Comparison of ENCODE assay signal across 8 cellular contexts in the genomic region with DNA sequence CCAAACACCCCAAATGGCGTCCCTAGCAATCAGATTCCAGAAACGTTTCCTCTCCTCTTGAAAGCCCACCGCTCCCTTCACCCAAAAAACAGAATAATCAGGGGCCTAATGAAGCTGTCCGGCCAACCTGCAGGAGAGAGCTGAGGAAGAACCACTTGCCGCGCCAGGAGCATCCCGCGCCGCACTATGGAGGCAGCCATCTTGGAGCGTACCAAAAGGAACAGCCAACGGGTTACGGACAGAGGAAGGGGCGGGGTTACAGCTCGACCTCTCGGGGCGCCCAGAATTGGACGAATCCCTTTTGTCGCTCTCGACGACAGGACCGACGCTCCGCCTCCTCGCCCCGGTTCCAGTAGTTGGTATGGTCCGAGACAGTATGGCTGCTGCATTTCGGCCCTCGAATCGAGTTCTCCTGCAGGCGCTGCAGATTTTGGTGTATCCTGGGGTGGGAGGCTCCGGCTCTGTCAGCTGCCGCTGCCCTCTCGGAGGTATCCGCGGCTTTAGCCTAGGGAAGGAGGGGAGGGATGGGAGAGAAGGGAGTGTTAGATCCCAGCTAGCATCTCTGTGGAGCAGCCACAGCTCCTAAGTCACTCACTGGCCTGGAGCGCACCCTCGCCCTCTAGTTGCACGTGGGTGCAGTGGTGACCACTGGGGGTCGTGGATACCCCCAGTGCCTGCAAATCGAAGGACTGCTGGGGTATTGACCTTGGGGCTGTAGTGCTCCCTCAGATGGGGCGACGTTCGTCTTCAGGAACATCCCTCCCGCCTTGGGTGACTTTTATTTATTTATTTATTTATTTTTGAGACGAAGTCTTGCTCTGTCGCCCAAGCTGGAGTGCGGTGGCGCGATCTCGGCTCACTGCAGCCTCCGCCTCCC. TPM values are rescaled to one million over a fixed set of nuclear protein-coding genes. Genes with fewer than 3 reads are reported as not detected.
DNase-seq lines count a peak whose midpoint lies in the region; ATAC-seq and TF ChIP-seq lines count a peak whose summit lies in the region.

A gene (minus strand): TSS at position 219 of the 877 bp plus-strand sequence. CDS start 19 bp downstream, at position 200.
A gene with protein sequence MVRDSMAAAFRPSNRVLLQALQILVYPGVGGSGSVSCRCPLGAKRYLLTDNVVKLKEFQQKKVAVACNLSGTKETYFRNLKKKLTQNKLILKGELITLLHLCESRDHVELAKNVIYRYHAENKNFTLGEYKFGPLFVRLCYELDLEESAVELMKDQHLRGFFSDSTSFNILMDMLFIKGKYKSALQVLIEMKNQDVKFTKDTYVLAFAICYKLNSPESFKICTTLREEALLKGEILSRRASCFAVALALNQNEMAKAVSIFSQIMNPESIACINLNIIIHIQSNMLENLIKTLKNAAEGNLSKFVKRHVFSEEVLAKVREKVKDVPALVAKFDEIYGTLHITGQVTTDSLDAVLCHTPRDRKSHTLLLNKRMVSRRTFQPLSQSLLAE (plus strand): TSS at position 352 of the 877 bp plus-strand sequence. CDS start 10 bp downstream, at position 362.

- TF ChIP-seq CTCF in CD14-positive monocyte (IDR thresholded peaks at IDR 0.05) = no peak

- peaks cover 0 to 1% (median 0%) of the 10 kb centered on the region in 3 donors for H3K27me3 Mint-ChIP-seq in CD14-positive monocyte (ENCODE audit: low read depth in 3 of 3)

- H3K4me1 Mint-ChIP-seq in CD14-positive monocyte = peaks cover 8% of the 10 kb centered on the region

- DNase-seq in CD14-positive monocyte (ENCODE audit: low spot score) = peak; percentile 97
- DNase-seq in NCI-H69 (lab: John Stamatoyannopoulos, UW) = peak; percentile 100
- peak; percentile 93 for DNase-seq in activated CD4-positive, alpha-beta T cell treated with anti-CD3 and anti-CD28 coated beads, Interleukin-2, amount 50 U/mL, for 1 hour
- DNase-seq in dedifferentiated amniotic fluid mesenchymal stem cell (ENCODE audit: extremely low spot score) = peak; percentile 99
- peak; percentile 95 for DNase-seq in left lobe of liver (ENCODE audit: low spot score)
- peak; percentile 94 for DNase-seq in stimulated activated CD4-positive, alpha-beta T cell treated with anti-CD3 and anti-CD28 coated beads, Interleukin-2, amount 100 ng/mL, for 4 hours (ENCODE audit: low read depth)

- H3K4me3 Mint-ChIP-seq in CD14-positive monocyte = peak within 1 kb of the TSS; percentile 95 to 97

- ATAC-seq in GM19351 (IDR thresholded peaks at IDR 0.05; ENCODE audit: unreplicated experiment) (peak; percentile 99), HG03521 (IDR thresholded peaks at IDR 0.05; ENCODE audit: unreplicated experiment) (peak; percentile 100), left lobe of liver (peak; percentile 99)

- H3K9me3 Mint-ChIP-seq in CD14-positive monocyte = no peaks in the 10 kb centered on the region

- H3K36me3 Mint-ChIP-seq in CD14-positive monocyte = peaks cover 18 to 26% of the 10 kb centered on the region in 2 donors

- intact Hi-C loops in CD14-positive monocyte (cut with micrococcal nuclease) = no loop called here

- H3K27ac Mint-ChIP-seq in CD14-positive monocyte = peak within 1 kb of the TSS; percentile 75 to 94 (median 92)

RNA-seq across cellular contexts. Expression of the first gene that starts in this region (rescaled TPM):
- polyA plus RNA-seq in CD14-positive monocyte = 10 to 100 TPM; 15.3 to 19.2 TPM
- total RNA-seq in left lobe of liver = 23.9 TPM

RNA-seq across cellular contexts. Expression of the second gene that starts in this region (rescaled TPM):
- polyA plus RNA-seq in CD14-positive monocyte = 1 to 10 TPM; 1.6 to 2.2 TPM
- total RNA-seq in left lobe of liver = 6.5 TPM

Comparison
In these comparisons a context has a peak if more than half of its experiments do, and no peak if none do; other contexts are left out.
1. Peak in every context shown above with its lines: DNase-seq and ATAC-seq.